ENCODE assay signal across 2 cellular contexts in genomic region chr7:101803203-101804086, GRCh38.
TF ChIP-seq lines count a peak whose summit lies in the region.

No MANE protein-coding gene starts in this region.

TF ChIP-seq in HEK293, 187 proteins besides CTCF, POLR2A, EP300 and RAD21:
- TF ChIP-seq KLF16 (tag by site-specific recombination; IDR thresholded peaks at IDR 0.05) (no peak), OSR2 (tag by site-specific recombination; IDR thresholded peaks at IDR 0.05) (no peak), ZNF184 (tag by site-specific recombination; IDR thresholded peaks at IDR 0.05) (no peak), PRDM4 (tag by site-specific recombination; IDR thresholded peaks at IDR 0.05) (0 out of 2 replicates have a peak, but pooled peaks have one; percentile 21), ZFHX2 (tag by site-specific recombination; conservative IDR thresholded peaks at IDR 0.05) (no peak), ZFP3 (tag by site-specific recombination; IDR thresholded peaks at IDR 0.05; ENCODE audit: low read depth) (no peak), ZNF626 (tag by site-specific recombination; IDR thresholded peaks at IDR 0.05) (no peak), ZNF768 (tag by site-specific recombination; IDR thresholded peaks at IDR 0.05) (peak; percentile 51; the same call in 1 of the 2 replicates), PRDM10 (tag by site-specific recombination; IDR thresholded peaks at IDR 0.05) (no peak), GLI2 (tag by site-specific recombination; IDR thresholded peaks at IDR 0.05; ENCODE audit: borderline replicate concordance, low read depth) (no peak), ZNF639 (tag by site-specific recombination; IDR thresholded peaks at IDR 0.05) (no peak), ZNF664 (tag by site-specific recombination; IDR thresholded peaks at IDR 0.05) (peak; percentile 56; the same call in 1 of the 2 replicates)

TF ChIP-seq in H1, 55 proteins besides CTCF, POLR2A, EP300 and RAD21:
- peak in 1 of 2 experiments; percentile 86; a peak in 1 of 4 replicates for TF ChIP-seq HDAC2 (IDR thresholded peaks at IDR 0.05; ENCODE audit: borderline replicate concordance in 1 of 2, low read depth in 2 of 2, low read length in 2 of 2)
- peak; percentile 59 for TF ChIP-seq ASH2L (IDR thresholded peaks at IDR 0.05; ENCODE audit: low read length)
- no peak for TF ChIP-seq CHD7 (IDR thresholded peaks at IDR 0.05; ENCODE audit: insufficient replicate concordance, low read length)
- peak; percentile 96 for TF ChIP-seq KDM1A (IDR thresholded peaks at IDR 0.05; ENCODE audit: borderline replicate concordance, low read length)
